8 cellular contexts compared by ENCODE assay signal in the genomic region with DNA sequence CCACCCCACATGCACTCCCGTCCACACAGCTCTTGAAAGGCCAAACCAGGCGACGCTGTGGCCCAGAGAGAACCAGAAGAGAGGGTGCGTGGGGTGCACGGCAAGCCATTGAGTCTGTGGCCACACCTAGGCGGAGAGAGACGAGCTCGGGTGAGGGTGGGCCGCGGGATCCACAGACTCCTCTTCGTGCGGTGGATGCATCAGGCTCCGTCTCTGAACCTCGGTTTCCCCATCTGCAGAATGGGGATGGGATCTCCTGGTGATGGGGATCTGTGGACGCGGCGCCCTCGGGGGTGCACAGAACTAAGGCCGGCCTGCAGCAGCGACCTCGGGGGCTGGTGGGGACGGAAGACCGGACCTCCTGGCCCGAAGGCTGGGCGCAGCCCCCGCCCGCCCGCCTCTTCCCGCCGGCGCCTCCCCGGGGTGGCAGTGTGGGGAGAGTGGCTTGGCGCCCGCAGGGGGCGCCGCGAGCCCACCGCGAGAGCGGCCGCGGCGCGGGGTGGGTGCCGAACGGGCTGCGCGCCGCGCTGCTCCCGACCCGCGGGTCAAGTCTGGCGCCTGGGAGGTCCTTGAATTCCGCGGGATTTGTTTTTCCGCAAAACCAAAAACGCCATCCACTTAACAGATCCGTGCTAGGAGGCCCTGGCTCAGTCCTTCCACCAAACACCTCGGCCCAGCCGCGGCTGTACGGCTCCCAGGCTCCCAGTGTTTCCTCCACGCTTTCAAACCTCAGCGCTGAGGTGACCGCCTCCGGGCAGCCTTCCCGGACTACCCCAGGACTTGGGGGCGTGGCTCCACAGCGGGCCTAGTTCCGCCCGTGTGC. TPM values are rescaled to one million over a fixed set of nuclear protein-coding genes. Genes with fewer than 3 reads are reported as not detected.
A peak's percentile ranks its signal among the peaks of the same experiment; 100 is the strongest.
DNase-seq lines count a peak whose midpoint lies in the region; ATAC-seq, FAIRE-seq and TF ChIP-seq lines count a peak whose summit lies in the region.

No MANE protein-coding gene starts in this region.

- H3K4me3 ChIP-seq in A549, result peak overlapping the region; percentile 73
- H3K4me3 ChIP-seq in stomach smooth muscle (ENCODE audit: low read length in 2 of 2), result peak overlapping the region; percentile 75 to 77

- H3K4me1 Mint-ChIP-seq in effector memory CD8-positive, alpha-beta T cell (ENCODE audit: low read depth in 2 of 2), result peaks cover 7 to 13% of the 10 kb centered on the region in 2 donors
- H3K4me1 Mint-ChIP-seq in memory B cell, result peaks cover 6% of the 10 kb centered on the region

- TF ChIP-seq RAD21 in A549 (conservative IDR thresholded peaks at IDR 0.05 in 1 of 2, IDR thresholded peaks at IDR 0.05 in 1 of 2), result peak; percentile 61 to 98

- H3K4me2 ChIP-seq in A549, result peak overlapping the region; percentile 91

- FAIRE-seq in A549 (lab: Jason Lieb, UNC), result no peak
- FAIRE-seq in GM12892 (lab: Jason Lieb, UNC), result no peak

- ATAC-seq in A549 (peak; percentile 90 to 97), memory B cell (ENCODE audit: low read depth) (peak; percentile 94), HG02759 (IDR thresholded peaks at IDR 0.05; ENCODE audit: unreplicated experiment) (no peak)
- ATAC-seq in effector memory CD8-positive, alpha-beta T cell (replicated peaks), result peak; percentile 93

- H3K27me3 Mint-ChIP-seq in effector memory CD8-positive, alpha-beta T cell, result peaks cover 19 to 26% of the 10 kb centered on the region in 2 donors
- peaks cover 16% of the 10 kb centered on the region for H3K27me3 Mint-ChIP-seq in memory B cell

- TF ChIP-seq POLR2A in A549 (IDR thresholded peaks at IDR 0.05; ENCODE audit: low read length), result no peak; the same call in 1 of the 2 replicates
- TF ChIP-seq POLR2A in GM12892 (IDR thresholded peaks at IDR 0.05; ENCODE audit: low read depth, low read length), result no peak

- H3K36me3 ChIP-seq in stomach smooth muscle (ENCODE audit: control insufficient read depth in 2 of 2, insufficient read depth in 2 of 2, low read length in 2 of 2), result no peaks in the 10 kb centered on the region

- TF ChIP-seq EP300 in A549 (IDR thresholded peaks at IDR 0.05), result no peak

- H3K27ac ChIP-seq in A549 (peak overlapping the region; percentile 80 to 87), stomach smooth muscle (ENCODE audit: low read length) (no peak overlapping the region)

- POLR2A ChIA-PET in A549 (lab: Yijun Ruan, JAX), result interaction anchor here (0.6 kb wide), 1 partner anchor 285 kb away, joined by 3 read pairs; no protein-coding TSS in a partner anchor

- H3K4me1 ChIP-seq in A549 (peaks cover 12% of the 10 kb centered on the region; the same call in 1 of the 3 replicates), stomach smooth muscle (ENCODE audit: control insufficient read depth, insufficient read depth, low read length) (peaks cover 9% of the 10 kb centered on the region)

- DNase-seq in A549 (ENCODE audit: low read depth in 1 of 2, low spot score in 1 of 2), result peak; percentile 76 to 82
- peak; percentile 60 for DNase-seq in GM12892 (ENCODE audit: insufficient read length)
- peak; percentile 39 for DNase-seq in NCI-H1092 treated with DMSO at 0.1 percent for 48 hours (lab: John Stamatoyannopoulos, UW)
- peak; percentile 39 for DNase-seq in activated CD4-positive, alpha-beta T cell treated with anti-CD3 and anti-CD28 coated beads, Interleukin-2, amount 50 U/mL, for 1 hour
- peak; percentile 30 to 42 (median 33) for DNase-seq in effector memory CD8-positive, alpha-beta T cell
- peak; percentile 28 to 38 for DNase-seq in memory B cell (ENCODE audit: low spot score in 2 of 2)

- peaks cover 0 to 3% of the 10 kb centered on the region in 2 donors for H3K27me3 ChIP-seq in stomach smooth muscle (ENCODE audit: control insufficient read depth in 1 of 2, insufficient read depth in 2 of 2, low read length in 2 of 2)

- no peaks in the 10 kb centered on the region for H3K9me3 Mint-ChIP-seq in effector memory CD8-positive, alpha-beta T cell
- no peaks in the 10 kb centered on the region for H3K9me3 Mint-ChIP-seq in memory B cell

- peak overlapping the region; percentile 29 to 35 for H3K9ac ChIP-seq in stomach smooth muscle (ENCODE audit: low read length in 2 of 2)

- H3K4me3 Mint-ChIP-seq in effector memory CD8-positive, alpha-beta T cell, result peak overlapping the region; percentile 87 to 92
- peak overlapping the region; percentile 87 for H3K4me3 Mint-ChIP-seq in memory B cell

- peak; percentile 98 for TF ChIP-seq CTCF in A549 (IDR thresholded peaks at IDR 0.05)

- peaks cover 4% of the 10 kb centered on the region for H3K36me3 Mint-ChIP-seq in effector memory CD8-positive, alpha-beta T cell (ENCODE audit: insufficient read depth)
- H3K36me3 Mint-ChIP-seq in memory B cell, result no peaks in the 10 kb centered on the region

- H3K27ac Mint-ChIP-seq in effector memory CD8-positive, alpha-beta T cell, result peak overlapping the region in 1 of 2 donors; percentile 92
- no peak overlapping the region for H3K27ac Mint-ChIP-seq in memory B cell

- H3K9me3 ChIP-seq in A549 (no peaks in the 10 kb centered on the region), stomach smooth muscle (ENCODE audit: control insufficient read depth in 2 of 2, low read length in 2 of 2) (no peaks in the 10 kb centered on the region)

- 5% methylated on average over 38 of the region's 72 CpGs for WGBS in A549 (ENCODE audit: missing lambda C conversion rate)

- CTCF ChIA-PET in A549 (lab: Yijun Ruan, JAX), result interaction anchor here (0.6 to 4.8 kb wide), 24 partner anchors 9 to 476 kb away, joined by 3 to 53 read pairs (median 4); no protein-coding TSS in a partner anchor

TF ChIP-seq in A549, 52 proteins besides CTCF, POLR2A, EP300 and RAD21 (continues in another document):
- 0 out of 2 replicates have a peak, but pooled peaks have one; percentile 39 for TF ChIP-seq HOXB5 (CRISPR knock-in tag; IDR thresholded peaks at IDR 0.05)
- TF ChIP-seq PHF8 (IDR thresholded peaks at IDR 0.05; ENCODE audit: borderline replicate concordance, low read depth), result peak; percentile 38; the same call in 1 of the 2 replicates
- TF ChIP-seq JUN (IDR thresholded peaks at IDR 0.05), result 0 out of 5 replicates have a peak, but pooled peaks of 1 of the 2 experiments have one; percentile 20
- TF ChIP-seq HEYL (CRISPR knock-in tag; IDR thresholded peaks at IDR 0.05), result no peak
- TF ChIP-seq FOSB (CRISPR knock-in tag; IDR thresholded peaks at IDR 0.05), result no peak
- peak; percentile 95 for TF ChIP-seq SMC3 (IDR thresholded peaks at IDR 0.05)
- no peak for TF ChIP-seq TFCP2L1 (CRISPR knock-in tag; IDR thresholded peaks at IDR 0.05)
- 0 out of 2 replicates have a peak, but pooled peaks have one; percentile 49 for TF ChIP-seq HDAC2 (IDR thresholded peaks at IDR 0.05)
- TF ChIP-seq CHD2 (IDR thresholded peaks at IDR 0.05; ENCODE audit: low read length, partially characterized antibody), result no peak
- TF ChIP-seq CHD4 (IDR thresholded peaks at IDR 0.05; ENCODE audit: borderline replicate concordance), result peak; percentile 51; the same call in 1 of the 2 replicates
- peak; percentile 99 for TF ChIP-seq ZFP36 (IDR thresholded peaks at IDR 0.05; ENCODE audit: borderline replicate concordance, partially characterized antibody)
- TF ChIP-seq PBX3 (IDR thresholded peaks at IDR 0.05), result no peak
- TF ChIP-seq ATOH8 (CRISPR knock-in tag; IDR thresholded peaks at IDR 0.05; ENCODE audit: low read depth), result no peak
- TF ChIP-seq ZC3H11A (IDR thresholded peaks at IDR 0.05), result no peak
- no peak for TF ChIP-seq HES2 (IDR thresholded peaks at IDR 0.05)
- TF ChIP-seq, protein P1, sequence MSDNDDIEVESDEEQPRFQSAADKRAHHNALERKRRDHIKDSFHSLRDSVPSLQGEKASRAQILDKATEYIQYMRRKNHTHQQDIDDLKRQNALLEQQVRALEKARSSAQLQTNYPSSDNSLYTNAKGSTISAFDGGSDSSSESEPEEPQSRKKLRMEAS (IDR thresholded peaks at IDR 0.05), result peak; percentile 43; the same call in 1 of the 2 replicates
- TF ChIP-seq BCL3 (IDR thresholded peaks at IDR 0.05), result no peak
- no peak for TF ChIP-seq JUNB (IDR thresholded peaks at IDR 0.05)
- no peak for TF ChIP-seq CBX8 (IDR thresholded peaks at IDR 0.05)
- 0 out of 2 replicates have a peak, but pooled peaks have one; percentile 53 for TF ChIP-seq RFX5 (IDR thresholded peaks at IDR 0.05)

RNA-seq across cellular contexts. Expression of gene ADPGK, which starts 13.2 kb away (rescaled TPM):
- polyA plus RNA-seq in A549 (2011; rRNA removed) (94.6 and 98.3 TPM in 2 replicates), A549 (2017; fragmentation: RNase III; extraction: RNeasy Plus Mini Kit Qiagen cat#74134 plus additional on column Dnase treatment) (56.6 to 62.5 TPM (median 60.3 TPM) in 3 replicates)
- polyA plus RNA-seq in A549 (2012; cell fraction: cytosol; rRNA removed), result 69.9 and 81.4 TPM in 2 replicates
- 157 and 158 TPM in 2 replicates for polyA plus RNA-seq in A549 (2012; cell fraction: nucleus; rRNA removed)
- 56.4 and 61.7 TPM in 2 replicates for polyA minus RNA-seq in A549 (2011; rRNA and poly(A)+ RNA removed)
- 56.0 TPM for polyA plus RNA-seq in GM12892 (2012; ENCODE audit: missing spikeins)
